11 cellular contexts compared by ENCODE assay signal in genomic region chr2:197873293-197873701, GRCh38.
DNase-seq lines count a peak whose midpoint lies in the region; ATAC-seq and TF ChIP-seq lines count a peak whose summit lies in the region.
"Had no signal": no experiment of that assay in that cellular context is flagged by ENCODE, and none has a peak within 500 bp of the region (broad histone marks: within the 10 kb centered on the region; RNA-seq: fewer than 3 reads in every experiment).

No MANE protein-coding gene starts in this region.

- no peak overlapping the region for H3K27ac Mint-ChIP-seq in activated naive CD4-positive, alpha-beta T cell treated with anti-CD3 and anti-CD28 coated beads for 36 hours
- no peak overlapping the region for H3K27ac Mint-ChIP-seq in T-helper 2 cell treated with Interferon-gamma antibody and Interleukin-4, amounts not matched to agents 5 μg/mL and 100 μg/mL, for 36 hours
- H3K27ac Mint-ChIP-seq: activated B cell treated with CpG ODN at 0.5 μM for 24 hours had no signal

- POLR2A ChIA-PET in HEK293T (lab: Yijun Ruan, JAX): no interaction called here

- H3K9me3 ChIP-seq in gastrocnemius medialis: no peaks in the 10 kb centered on the region
- H3K9me3 ChIP-seq: adrenal gland, prostate gland had no signal

- peak overlapping the region in 1 of 4 donors; percentile 45 for H3K27ac ChIP-seq in gastrocnemius medialis
- H3K27ac ChIP-seq: adrenal gland, prostate gland had no signal

- CTCF ChIA-PET in HEK293T (lab: Yijun Ruan, JAX): interaction anchor here (0.9 kb wide), 1 partner anchor 59 kb away, joined by 3 read pairs; no protein-coding TSS in a partner anchor
- CTCF ChIA-PET in activated naive CD4-positive, alpha-beta T cell treated with anti-CD3 and anti-CD28 coated beads for 36 hours (lab: Charles Lee): interaction anchor here (0.6 to 3.2 kb wide), 2 partner anchors 22 to 344 kb away, joined by 3 to 13 read pairs; no protein-coding TSS in a partner anchor

- H3K4me3 ChIP-seq in gastrocnemius medialis: no peak overlapping the region
- H3K4me3 ChIP-seq: adrenal gland, prostate gland had no signal

- DNase-seq in HEK293T (ENCODE audit: extremely low spot score) (peak; percentile 34), SW480 (ENCODE audit: low spot score) (peak; percentile 35), globus pallidus (ENCODE audit: low spot score) (peak; percentile 61), gastrocnemius medialis (no peak), ureter (ENCODE audit: low spot score) (no peak)
- DNase-seq in activated naive CD4-positive, alpha-beta T cell treated with anti-CD3 and anti-CD28 coated beads for 36 hours: no peak
- DNase-seq in T-helper 2 cell treated with Interferon-gamma antibody and Interleukin-4, amounts not matched to agents 5 μg/mL and 100 μg/mL, for 36 hours (ENCODE audit: low spot score): no peak
- DNase-seq: activated B cell treated with CpG ODN at 0.5 μM for 24 hours; adrenal gland; stimulated activated naive CD4-positive, alpha-beta T cell had no signal

- no peak for TF ChIP-seq POLR2A in gastrocnemius medialis (IDR thresholded peaks at IDR 0.05)

- H3K36me3 ChIP-seq in gastrocnemius medialis: no peaks in the 10 kb centered on the region
- H3K36me3 ChIP-seq: adrenal gland, prostate gland had no signal

- no peaks in the 10 kb centered on the region for H3K27me3 ChIP-seq in gastrocnemius medialis
- H3K27me3 ChIP-seq: adrenal gland had no signal

- intact Hi-C loops in gastrocnemius medialis (cut with DNase I; ENCODE audit: low total_unique reads): loop anchor here (5.0 kb wide), 1 partner anchor 66 kb away; no protein-coding TSS in a partner anchor
- intact Hi-C loops in activated naive CD4-positive, alpha-beta T cell treated with anti-CD3 and anti-CD28 coated beads for 36 hours (cut with micrococcal nuclease): loop anchor here (10.0 kb wide), 1 partner anchor 438 kb away; the partner anchor contains the start of gene SF3B1

- H3K36me3 Mint-ChIP-seq in activated naive CD4-positive, alpha-beta T cell treated with anti-CD3 and anti-CD28 coated beads for 36 hours (ENCODE audit: low read depth): no peaks in the 10 kb centered on the region
- no peaks in the 10 kb centered on the region for H3K36me3 Mint-ChIP-seq in T-helper 2 cell treated with Interferon-gamma antibody and Interleukin-4, amounts not matched to agents 5 μg/mL and 100 μg/mL, for 36 hours (ENCODE audit: low read depth)

- TF ChIP-seq CTCF in gastrocnemius medialis (IDR thresholded peaks at IDR 0.05 in 4 of 5, conservative IDR thresholded peaks at IDR 0.05 in 1 of 5): no peak

- peak; percentile 57 to 77 for ATAC-seq in gastrocnemius medialis

- in situ Hi-C loops in gastrocnemius medialis (cut with MboI; ENCODE audit: low sequenced_read_pairs in 4 of 4): no loop called here

- H3K4me1 Mint-ChIP-seq in activated naive CD4-positive, alpha-beta T cell treated with anti-CD3 and anti-CD28 coated beads for 36 hours (ENCODE audit: low read depth): peaks cover 65% of the 10 kb centered on the region
- peaks cover 36% of the 10 kb centered on the region for H3K4me1 Mint-ChIP-seq in T-helper 2 cell treated with Interferon-gamma antibody and Interleukin-4, amounts not matched to agents 5 μg/mL and 100 μg/mL, for 36 hours (ENCODE audit: low read depth)
- H3K4me1 Mint-ChIP-seq: activated B cell treated with CpG ODN at 0.5 μM for 24 hours had no signal

- no peaks in the 10 kb centered on the region for H3K27me3 Mint-ChIP-seq in activated naive CD4-positive, alpha-beta T cell treated with anti-CD3 and anti-CD28 coated beads for 36 hours (ENCODE audit: low read depth)
- H3K27me3 Mint-ChIP-seq in T-helper 2 cell treated with Interferon-gamma antibody and Interleukin-4, amounts not matched to agents 5 μg/mL and 100 μg/mL, for 36 hours (ENCODE audit: low read depth): no peaks in the 10 kb centered on the region
- H3K27me3 Mint-ChIP-seq: activated B cell treated with CpG ODN at 0.5 μM for 24 hours had no signal

- H3K4me3 Mint-ChIP-seq in activated naive CD4-positive, alpha-beta T cell treated with anti-CD3 and anti-CD28 coated beads for 36 hours: no peak overlapping the region
- H3K4me3 Mint-ChIP-seq in T-helper 2 cell treated with Interferon-gamma antibody and Interleukin-4, amounts not matched to agents 5 μg/mL and 100 μg/mL, for 36 hours: no peak overlapping the region
- H3K4me3 Mint-ChIP-seq: activated B cell treated with CpG ODN at 0.5 μM for 24 hours had no signal

- H3K4me1 ChIP-seq in gastrocnemius medialis: peaks cover 25 to 51% of the 10 kb centered on the region in 2 donors
- H3K4me1 ChIP-seq: adrenal gland had no signal

- H3K9me3 Mint-ChIP-seq in activated naive CD4-positive, alpha-beta T cell treated with anti-CD3 and anti-CD28 coated beads for 36 hours: no peaks in the 10 kb centered on the region
- H3K9me3 Mint-ChIP-seq in T-helper 2 cell treated with Interferon-gamma antibody and Interleukin-4, amounts not matched to agents 5 μg/mL and 100 μg/mL, for 36 hours: no peaks in the 10 kb centered on the region
- H3K9me3 Mint-ChIP-seq: activated B cell treated with CpG ODN at 0.5 μM for 24 hours had no signal

TF ChIP-seq in HEK293T, 16 proteins besides CTCF, POLR2A, EP300 and RAD21:
- no peak for TF ChIP-seq BHLHE40 (IDR thresholded peaks at IDR 0.05; ENCODE audit: borderline replicate concordance)
- TF ChIP-seq, protein P1, sequence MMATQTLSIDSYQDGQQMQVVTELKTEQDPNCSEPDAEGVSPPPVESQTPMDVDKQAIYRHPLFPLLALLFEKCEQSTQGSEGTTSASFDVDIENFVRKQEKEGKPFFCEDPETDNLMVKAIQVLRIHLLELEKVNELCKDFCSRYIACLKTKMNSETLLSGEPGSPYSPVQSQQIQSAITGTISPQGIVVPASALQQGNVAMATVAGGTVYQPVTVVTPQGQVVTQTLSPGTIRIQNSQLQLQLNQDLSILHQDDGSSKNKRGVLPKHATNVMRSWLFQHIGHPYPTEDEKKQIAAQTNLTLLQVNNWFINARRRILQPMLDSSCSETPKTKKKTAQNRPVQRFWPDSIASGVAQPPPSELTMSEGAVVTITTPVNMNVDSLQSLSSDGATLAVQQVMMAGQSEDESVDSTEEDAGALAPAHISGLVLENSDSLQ (IDR thresholded peaks at IDR 0.05): no peak
- TF ChIP-seq LEF1 (IDR thresholded peaks at IDR 0.05; ENCODE audit: borderline replicate concordance): no peak
- TF ChIP-seq FOXK2 (IDR thresholded peaks at IDR 0.05): no peak
- TF ChIP-seq NFRKB (IDR thresholded peaks at IDR 0.05): no peak
- no peak for TF ChIP-seq L3MBTL2 (conservative IDR thresholded peaks at IDR 0.05)
- no peak for TF ChIP-seq SP1 (IDR thresholded peaks at IDR 0.05)
- TF ChIP-seq TARDBP (IDR thresholded peaks at IDR 0.05): no peak
- no peak for TF ChIP-seq ELF4 (IDR thresholded peaks at IDR 0.05)
- TF ChIP-seq FOXA1 (IDR thresholded peaks at IDR 0.05): no peak
- TF ChIP-seq SUZ12 (IDR thresholded peaks at IDR 0.05): no peak
- TF ChIP-seq CTBP1 (IDR thresholded peaks at IDR 0.05; ENCODE audit: borderline replicate concordance): no peak
- TF ChIP-seq ZNF384 (IDR thresholded peaks at IDR 0.05): no peak
- TF ChIP-seq HDGF (IDR thresholded peaks at IDR 0.05; ENCODE audit: borderline replicate concordance): no peak
- no peak for TF ChIP-seq FOXM1 (IDR thresholded peaks at IDR 0.05; ENCODE audit: borderline replicate concordance)
- TF ChIP-seq ARNT (IDR thresholded peaks at IDR 0.05): no peak

Comparison
In these comparisons a context has a peak if more than half of its experiments do, and no peak if none do; other contexts are left out.
1. DNase-seq: peak in HEK293T (single experiment), SW480 (single experiment) and globus pallidus (single experiment); none in gastrocnemius medialis (0 of 2), activated naive CD4-positive, alpha-beta T cell treated with anti-CD3 and anti-CD28 coated beads for 36 hours (single experiment), ureter (single experiment) and T-helper 2 cell treated with Interferon-gamma antibody and Interleukin-4, amounts not matched to agents 5 μg/mL and 100 μg/mL, for 36 hours (single experiment).